Comparison of ENCODE assay signal across 2 cellular contexts in the genomic region with DNA sequence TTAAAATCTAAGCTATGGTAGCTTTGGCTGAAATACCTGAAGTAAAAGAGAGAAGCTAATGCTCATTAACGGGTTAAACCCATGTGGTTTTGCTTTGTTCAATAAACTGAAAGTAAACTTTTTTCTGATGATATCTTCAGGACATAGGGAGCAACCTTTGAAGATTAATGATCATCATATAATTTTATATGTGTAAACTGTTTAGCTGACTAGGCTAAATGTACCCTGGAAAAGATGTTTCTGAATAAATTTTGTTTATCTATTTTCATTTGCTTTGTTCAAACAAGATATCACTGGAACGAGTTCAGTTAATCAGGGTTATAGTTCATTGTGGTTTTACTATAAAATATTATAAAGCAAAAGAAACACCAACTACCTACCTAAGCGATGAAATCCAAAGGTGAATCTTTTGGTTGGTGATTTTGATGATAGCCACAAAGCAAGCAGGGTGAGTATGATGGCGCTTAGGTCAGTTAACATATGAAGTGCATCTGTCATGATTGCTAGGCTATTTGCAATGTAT.
TF ChIP-seq lines count a peak whose summit lies in the region.

No MANE protein-coding gene starts in this region.

TF ChIP-seq in IMR-90, 13 proteins besides CTCF, POLR2A, EP300 and RAD21:
- TF ChIP-seq MAZ (IDR thresholded peaks at IDR 0.05; ENCODE audit: borderline replicate concordance, low read depth, low read length), result no peak
- TF ChIP-seq MAFK (IDR thresholded peaks at IDR 0.05; ENCODE audit: low read depth, low read length), result peak; percentile 74

TF ChIP-seq in K562, 482 proteins besides CTCF, POLR2A, EP300 and RAD21:
- TF ChIP-seq C11orf30 (IDR thresholded peaks at IDR 0.05; ENCODE audit: low read depth) (peak; percentile 38; the same call in 1 of the 2 replicates), MAFF (IDR thresholded peaks at IDR 0.05; ENCODE audit: low read length) (peak; percentile 52), RBM22 (IDR thresholded peaks at IDR 0.05; ENCODE audit: low read depth, low read length, poor library complexity, severe bottlenecking) (no peak), BCL6 (CRISPR knock-in tag; IDR thresholded peaks at IDR 0.05) (no peak), ZNF316 (IDR thresholded peaks at IDR 0.05) (peak; percentile 82), ZNF76 (CRISPR knock-in tag; IDR thresholded peaks at IDR 0.05; ENCODE audit: borderline replicate concordance) (no peak), MAFG (tag; conservative IDR thresholded peaks at IDR 0.05) (peak; percentile 58)
